In the genomic region with DNA sequence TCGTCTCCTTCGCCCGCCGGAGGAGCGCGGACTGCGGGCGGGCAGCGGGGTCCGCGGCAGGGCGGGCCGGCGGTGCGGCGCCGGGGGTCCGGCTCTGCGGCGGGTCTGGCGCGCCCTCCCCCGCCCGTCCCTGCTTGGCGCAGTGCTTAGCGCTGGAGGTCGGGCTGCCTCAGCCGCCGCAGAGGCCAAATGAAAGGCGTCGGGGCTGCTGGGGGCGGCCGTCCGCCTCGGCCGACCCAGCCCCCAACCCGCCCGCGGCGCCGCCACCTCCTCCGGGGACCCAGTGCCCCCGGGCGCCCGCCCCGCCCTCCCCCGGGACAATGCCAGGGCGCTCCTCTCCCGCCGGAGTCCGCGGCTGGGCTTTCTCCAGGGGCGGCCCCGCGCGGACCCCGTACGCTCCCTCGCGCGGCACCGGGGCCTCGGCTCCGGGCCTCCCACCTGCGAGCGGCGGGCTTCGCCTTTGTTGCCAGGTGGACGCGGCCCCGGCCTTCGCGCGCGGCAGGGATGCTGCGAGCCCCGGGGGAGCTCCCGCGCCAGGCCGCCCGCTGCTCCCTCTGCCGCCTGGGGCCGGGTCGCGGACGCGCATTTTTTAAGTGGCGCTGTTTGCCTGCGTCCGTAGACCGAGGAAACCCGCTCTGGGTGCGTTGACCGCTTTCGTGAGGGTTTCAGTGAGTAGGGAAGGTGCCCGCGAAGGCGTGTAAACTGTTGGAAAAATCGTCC, we compare ENCODE assay signal across 8 cellular contexts. TPM values are rescaled to one million over a fixed set of nuclear protein-coding genes. Genes with fewer than 3 reads are reported as not detected.
DNase-seq lines count a peak whose midpoint lies in the region; ATAC-seq and TF ChIP-seq lines count a peak whose summit lies in the region.

No MANE protein-coding gene starts in this region.

- no peaks in the 10 kb centered on the region for H3K36me3 Mint-ChIP-seq in type B pancreatic cell

- no peak for TF ChIP-seq EP300 in gastroesophageal sphincter (IDR thresholded peaks at IDR 0.05)

- peaks cover 27% of the 10 kb centered on the region for H4K20me1 ChIP-seq in OCI-LY7 (ENCODE audit: insufficient read depth, low read length)

- H3K27me3 Mint-ChIP-seq in type B pancreatic cell = no peaks in the 10 kb centered on the region

- peaks cover 34% of the 10 kb centered on the region for H3K4me1 Mint-ChIP-seq in type B pancreatic cell (ENCODE audit: unreplicated experiment)

- H2AFZ ChIP-seq in OCI-LY7 (ENCODE audit: low read length) = no peak overlapping the region

- H3K4me1 ChIP-seq in OCI-LY7 (ENCODE audit: insufficient read depth, low read length, poor library complexity, severe bottlenecking) = peaks cover 44% of the 10 kb centered on the region
- peaks cover 0 to 46% (median 14%) of the 10 kb centered on the region in 3 donors for H3K4me1 ChIP-seq in gastroesophageal sphincter
- peaks cover 31 to 39% of the 10 kb centered on the region in 2 experiments for H3K4me1 ChIP-seq in neutrophil (ENCODE audit: control insufficient read depth in 1 of 2, insufficient read depth in 1 of 2, low read depth in 1 of 2, low read length in 1 of 2)

- H3K4me3 ChIP-seq in OCI-LY7 (ENCODE audit: low read depth, low read length, poor library complexity, severe bottlenecking) = peak overlapping the region; percentile 81
- H3K4me3 ChIP-seq in gastroesophageal sphincter = peak overlapping the region; percentile 87 to 97
- H3K4me3 ChIP-seq in neutrophil (ENCODE audit: low read depth in 1 of 2, low read length in 1 of 2) = peak overlapping the region; percentile 92 to 96

- peak overlapping the region; percentile 97 for H3K4me3 Mint-ChIP-seq in type B pancreatic cell

- TF ChIP-seq CTCF in OCI-LY7 (conservative IDR thresholded peaks at IDR 0.05; ENCODE audit: low read length) (peak; percentile 43), gastroesophageal sphincter (IDR thresholded peaks at IDR 0.05) (peak in 3 of 4 experiments; percentile 17 to 41 (median 22)), neutrophil (IDR thresholded peaks at IDR 0.05) (no peak), type B pancreatic cell (conservative IDR thresholded peaks at IDR 0.05) (no peak)

- peaks cover 51% of the 10 kb centered on the region for H3K79me2 ChIP-seq in OCI-LY7 (ENCODE audit: insufficient read depth, low read depth, low read length)

- no CpG with 5 or more reads among the region's 99 CpGs for WGBS in gastroesophageal sphincter (ENCODE audit: low coverage in 1 of 2), 2 donors

- H3K9me2 ChIP-seq in OCI-LY7 (ENCODE audit: insufficient read depth, low read length) = no peaks in the 10 kb centered on the region

- H3K9me3 ChIP-seq in OCI-LY7 (ENCODE audit: low read length) = no peaks in the 10 kb centered on the region
- H3K9me3 ChIP-seq in gastroesophageal sphincter = no peaks in the 10 kb centered on the region
- no peaks in the 10 kb centered on the region for H3K9me3 ChIP-seq in neutrophil

- peak overlapping the region; percentile 77 for H3K27ac Mint-ChIP-seq in type B pancreatic cell

- CTCF ChIA-PET in OCI-LY7 (lab: Charles Lee; ENCODE audit: unreplicated experiment) = interaction anchor here (0.5 to 1.9 kb wide), 4 partner anchors 61 to 68 kb away, joined by 4 to 11 read pairs (median 5); a partner anchor contains a TSS

- ATAC-seq in HG02884 (IDR thresholded peaks at IDR 0.05; ENCODE audit: unreplicated experiment) = peak; percentile 16
- peak; percentile 3 for ATAC-seq in gastroesophageal sphincter

- DNase-seq in NCI-H146 (lab: John Stamatoyannopoulos, UW) = peak; percentile 64
- no peak for DNase-seq in NCI-H146 treated with DMSO at 0.1 percent for 48 hours (lab: John Stamatoyannopoulos, UW; ENCODE audit: unreplicated experiment)
- peak; percentile 79 for DNase-seq in OCI-LY7 (ENCODE audit: low spot score)
- peak; percentile 45 for DNase-seq in activated gamma-delta T cell (lab: John Stamatoyannopoulos, UW)
- peak; percentile 73 for DNase-seq in type B pancreatic cell (ENCODE audit: extremely low spot score, unreplicated experiment)

- BruUV-seq in OCI-LY7 (replicated peaks; lab: Mats Ljungman, UMichigan) = no TSS peak

- H3K27me3 ChIP-seq in gastroesophageal sphincter = no peaks in the 10 kb centered on the region
- H3K27me3 ChIP-seq in neutrophil = no peaks in the 10 kb centered on the region

- H3K27ac ChIP-seq in OCI-LY7 (ENCODE audit: low read depth, low read length, poor library complexity, severe bottlenecking) = peak overlapping the region; percentile 57
- peak overlapping the region; percentile 83 to 97 (median 95) for H3K27ac ChIP-seq in gastroesophageal sphincter
- peak overlapping the region; percentile 91 for H3K27ac ChIP-seq in neutrophil

- H3K36me3 ChIP-seq in OCI-LY7 (ENCODE audit: insufficient read depth, low read length) = peaks cover 19% of the 10 kb centered on the region
- H3K36me3 ChIP-seq in gastroesophageal sphincter = no peaks in the 10 kb centered on the region
- no peaks in the 10 kb centered on the region for H3K36me3 ChIP-seq in neutrophil

- POLR2A ChIA-PET in OCI-LY7 (lab: Charles Lee) = interaction anchor here (0.6 to 3.8 kb wide), 24 partner anchors 9 to 131 kb away, joined by 3 to 44 read pairs (median 6); a partner anchor contains a TSS

- H3K9me3 Mint-ChIP-seq in type B pancreatic cell = no peaks in the 10 kb centered on the region

- H3K4me2 ChIP-seq in OCI-LY7 (ENCODE audit: low read length) = peak overlapping the region; percentile 85

- no peak for TF ChIP-seq POLR2A in gastroesophageal sphincter (IDR thresholded peaks at IDR 0.05)

- intact Hi-C loops in OCI-LY7 (cut with micrococcal nuclease; ENCODE audit: unreplicated experiment) = loop anchor here (1.0 kb wide), 2 partner anchors 66 to 147 kb away; no protein-coding TSS in a partner anchor

RNA-seq across cellular contexts. Expression of a gene that starts 0.6 kb away (rescaled TPM):
- total RNA-seq in OCI-LY7 (2014; rRNA removed; shearing (Covaris generic)) = 144 and 147 TPM in 2 replicates
- total RNA-seq in OCI-LY7 (2022) (279 and 284 TPM in 2 replicates), gastroesophageal sphincter (100 to 1,000 TPM; 386 to 533 (median 452) TPM), type B pancreatic cell (ENCODE audit: low replicate concordance) (207 and 254 TPM in 2 replicates)

Comparison
In these comparisons a context has a peak if more than half of its experiments do, and no peak if none do; other contexts are left out.
1. CTCF ChIP-seq: peak in OCI-LY7 (single experiment) and gastroesophageal sphincter (3 of 4); none in neutrophil (single experiment) and type B pancreatic cell (single experiment).
2. Peak in every context shown above with its lines, with median percentiles within 50 percentile points of each other: H3K27ac ChIP-seq and H3K4me3 ChIP-seq.